8 cellular contexts compared by ENCODE assay signal in the genomic region with DNA sequence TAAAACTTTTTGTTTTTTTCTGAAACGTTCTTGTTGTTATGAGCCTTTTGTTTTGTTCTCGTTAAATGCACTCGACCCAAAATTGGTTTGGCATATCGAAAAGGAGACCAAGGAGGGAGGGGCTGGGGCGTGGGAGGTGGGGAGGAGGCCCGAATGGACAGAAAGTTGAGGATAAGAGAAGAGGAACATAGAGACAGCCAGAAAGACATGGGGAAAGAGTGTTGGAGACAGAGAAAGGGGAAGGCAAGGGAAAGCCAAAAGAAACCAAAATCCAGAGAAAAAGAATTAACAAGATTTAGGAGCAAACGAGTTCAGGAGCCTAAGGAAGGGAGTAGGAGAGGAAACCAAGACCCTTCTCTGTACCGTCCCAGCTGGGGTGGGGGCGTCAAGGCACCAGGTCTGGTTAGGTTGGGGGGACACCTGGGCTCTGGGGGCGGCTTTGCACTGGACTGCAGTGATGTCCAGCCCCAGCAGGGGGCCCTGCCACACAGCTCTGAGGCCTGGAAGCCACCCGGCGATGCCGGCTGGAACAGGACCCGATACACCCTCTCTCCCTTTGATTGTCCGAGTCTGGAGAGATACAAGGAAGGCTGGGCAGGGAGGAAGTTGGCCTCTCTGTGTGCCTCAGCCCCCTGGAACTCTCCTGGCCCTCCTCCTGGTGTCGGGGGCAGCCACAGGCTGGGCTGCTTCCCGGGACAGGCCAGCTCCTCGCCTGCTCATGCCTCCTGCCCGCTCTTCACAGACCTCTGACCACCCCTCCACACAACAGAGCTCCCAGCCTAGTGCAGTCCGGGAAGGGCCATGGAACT. TPM values are rescaled to one million over a fixed set of nuclear protein-coding genes. Genes with fewer than 3 reads are reported as not detected.
DNase-seq lines count a peak whose midpoint lies in the region; ATAC-seq and TF ChIP-seq lines count a peak whose summit lies in the region.

No MANE protein-coding gene starts in this region.

- DNase-seq in ACHN: peak; percentile 40
- DNase-seq in GM13976 (ENCODE audit: low spot score): peak; percentile 83
- no peak for DNase-seq in RWPE2 (ENCODE audit: low spot score)
- peak; percentile 79 for DNase-seq in adipocyte (ENCODE audit: low read depth)
- peak; percentile 51 to 90 (median 77) for DNase-seq in head of caudate nucleus
- DNase-seq in occipital lobe (lab: John Stamatoyannopoulos, UW): peak; percentile 29
- peak; percentile 83 for DNase-seq in ureter (ENCODE audit: low spot score)

- ATAC-seq in RWPE2 (ENCODE audit: low read depth) (peak; percentile 71), HG03135 (IDR thresholded peaks at IDR 0.05; ENCODE audit: unreplicated experiment) (no peak)

- TF ChIP-seq CTCF in GM13976 (IDR thresholded peaks at IDR 0.05; ENCODE audit: borderline replicate concordance, control extremely low read depth, extremely low read depth, insufficient read depth, missing control alignments) (peak; percentile 56), RWPE2 (IDR thresholded peaks at IDR 0.05; ENCODE audit: poor library complexity, severe bottlenecking) (peak; percentile 47)

- no peaks in the 10 kb centered on the region for H3K36me3 ChIP-seq in RWPE2 (ENCODE audit: low read depth)
- peaks cover 8% of the 10 kb centered on the region for H3K36me3 ChIP-seq in adipocyte (ENCODE audit: control insufficient read depth, insufficient read depth, low read length, severe bottlenecking)

- no peaks in the 10 kb centered on the region for H3K9me3 ChIP-seq in RWPE2 (ENCODE audit: severe bottlenecking)
- H3K9me3 ChIP-seq in adipocyte (ENCODE audit: control insufficient read depth, low read length): no peaks in the 10 kb centered on the region

- peak overlapping the region; percentile 70 for H3K9ac ChIP-seq in adipocyte (ENCODE audit: low read length)

- intact Hi-C loops in head of caudate nucleus (cut with DNase I): no loop called here

- no peaks in the 10 kb centered on the region for H3K4me1 ChIP-seq in RWPE2 (ENCODE audit: insufficient read depth, poor library complexity, severe bottlenecking)
- H3K4me1 ChIP-seq in adipocyte (ENCODE audit: control insufficient read depth, insufficient read depth, low read length): peaks cover 28% of the 10 kb centered on the region

- in situ Hi-C loops in ACHN (cut with HindIII; ENCODE audit: low pct_ligation_motif_present, low pct_unique_long_range_greater_than_20kb, low sequenced_read_pairs): no loop called here
- in situ Hi-C loops in GM13976 (cut with MboI; ENCODE audit: low sequenced_read_pairs, unreplicated experiment): no loop called here

- H3K27me3 ChIP-seq in RWPE2 (ENCODE audit: insufficient read depth, poor library complexity, severe bottlenecking): no peaks in the 10 kb centered on the region
- H3K27me3 ChIP-seq in adipocyte (replicated peaks; ENCODE audit: control insufficient read depth, insufficient read depth, low read length): no peaks in the 10 kb centered on the region

- H3K27ac ChIP-seq in RWPE2 (ENCODE audit: poor library complexity, severe bottlenecking): no peak overlapping the region

- H3K4me3 ChIP-seq in RWPE2 (ENCODE audit: severe bottlenecking) (no peak overlapping the region), adipocyte (ENCODE audit: low read length) (no peak overlapping the region)

RNA-seq across cellular contexts. Expression of gene ASF1B, which starts 11.6 kb away (rescaled TPM):
- 1.4 TPM for total RNA-seq in occipital lobe
- 1.5 TPM for total RNA-seq in ureter

RNA-seq across cellular contexts. Expression of gene PRKACA, which starts 30.4 kb away (rescaled TPM):
- total RNA-seq in occipital lobe (29.3 TPM), ureter (89.3 TPM)

RNA-seq across cellular contexts. Expression of gene SAMD1, which starts 57.5 kb away (rescaled TPM):
- total RNA-seq in occipital lobe: 37.1 TPM
- total RNA-seq in ureter: 24.3 TPM

RNA-seq across cellular contexts. Expression of gene ADGRL1, which starts 58.0 kb away (rescaled TPM):
- total RNA-seq in occipital lobe (47.9 TPM), ureter (27.9 TPM)
